ENCODE assay signal across 22 cellular contexts in the genomic region with DNA sequence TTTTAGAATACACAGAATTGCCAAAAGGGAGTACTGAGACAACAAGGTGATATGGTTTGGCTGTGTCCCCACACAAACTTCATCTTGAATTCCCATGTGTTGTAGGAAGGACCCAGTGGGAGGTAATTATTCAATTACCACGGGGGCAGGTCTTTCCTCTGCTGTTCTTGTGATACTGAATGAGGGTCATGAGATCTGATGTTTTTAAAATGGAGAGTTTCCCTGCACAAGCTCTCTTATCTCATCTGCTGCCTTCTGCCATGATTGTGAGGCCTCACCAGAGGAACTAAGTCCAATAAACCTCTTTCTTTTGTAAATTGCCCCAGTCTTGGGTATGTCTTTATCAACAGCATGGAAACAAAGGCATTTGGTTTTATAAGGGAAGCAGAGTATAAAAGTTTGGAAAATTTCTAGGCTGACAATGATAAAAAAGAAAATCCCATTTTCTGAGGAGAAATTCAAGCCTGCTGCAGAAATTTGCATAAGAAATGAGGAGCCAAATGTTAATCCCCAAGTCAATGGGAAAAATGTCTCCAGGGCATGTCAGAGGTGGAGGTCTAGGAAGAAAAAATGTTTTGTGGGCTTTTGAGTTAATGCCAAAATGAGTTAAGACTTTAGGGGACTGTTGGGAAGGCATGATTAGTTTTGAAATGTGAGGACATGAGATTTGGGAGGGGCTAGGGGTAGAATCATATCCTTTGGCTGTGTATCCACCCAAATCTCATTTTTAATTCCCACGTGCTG.
DNase-seq lines count a peak whose midpoint lies in the region; ATAC-seq, FAIRE-seq and TF ChIP-seq lines count a peak whose summit lies in the region.
"Had no signal": no experiment of that assay in that cellular context is flagged by ENCODE, and none has a peak within 500 bp of the region (broad histone marks: within the 10 kb centered on the region; RNA-seq: fewer than 3 reads in every experiment).

No MANE protein-coding gene starts in this region.

- TF ChIP-seq POLR2A in H1 (IDR thresholded peaks at IDR 0.05; ENCODE audit: control extremely low read depth in 1 of 2, low read depth in 2 of 2, low read length in 2 of 2): no peak

- H3K36me3 ChIP-seq in HUES64 (ENCODE audit: insufficient read depth, low read length) (no peaks in the 10 kb centered on the region), H1 (ENCODE audit: control insufficient read depth in 2 of 4, insufficient read depth in 4 of 4, low read length in 3 of 4) (no peaks in the 10 kb centered on the region; a peak in 1 of 8 replicates)
- H3K36me3 ChIP-seq: BE2C had no signal

- peak; percentile 66 for FAIRE-seq in H1 (lab: Jason Lieb, UNC)
- FAIRE-seq: GM12878 had no signal

- no peak overlapping the region for H3K27ac ChIP-seq in H9 (ENCODE audit: insufficient read length, low read depth, low read length)
- peak overlapping the region; percentile 77; the same call in 1 of the 2 replicates for H3K27ac ChIP-seq in HUES64 (ENCODE audit: low read depth, low read length)
- H3K27ac ChIP-seq in H1 (ENCODE audit: low read depth, low read length): no peak overlapping the region
- H3K27ac ChIP-seq: GM23248 had no signal

- no peak overlapping the region for H2AFZ ChIP-seq in H9 (ENCODE audit: low read length)
- no peak overlapping the region for H2AFZ ChIP-seq in H1 (ENCODE audit: low read length)
- H2AFZ ChIP-seq: GM23248 had no signal

- no peak overlapping the region for H3K4ac ChIP-seq in H9 (ENCODE audit: low read depth, low read length)
- H3K4ac ChIP-seq in H1 (replicated peaks; ENCODE audit: insufficient read length, low read depth, low read length): no peak overlapping the region

- H3K9me3 ChIP-seq in H9 (ENCODE audit: control insufficient read depth, low read depth, low read length) (no peaks in the 10 kb centered on the region), HUES64 (ENCODE audit: insufficient read depth, low read depth, low read length) (peaks cover 5% of the 10 kb centered on the region; the same call in 1 of the 2 replicates), H1 (ENCODE audit: insufficient read depth in 2 of 2, low read depth in 1 of 2, low read length in 1 of 2) (peaks cover 0 to 11% of the 10 kb centered on the region in 2 experiments; a peak in 2 of 4 replicates)
- H3K9me3 ChIP-seq: BE2C had no signal

- no peak for TF ChIP-seq EP300 in H1 (IDR thresholded peaks at IDR 0.05; ENCODE audit: borderline replicate concordance in 1 of 2, low read depth in 2 of 2, low read length in 2 of 2)

- ATAC-seq in GM19351 (IDR thresholded peaks at IDR 0.05; ENCODE audit: unreplicated experiment) (no peak), HG03045 (IDR thresholded peaks at IDR 0.05; ENCODE audit: unreplicated experiment) (no peak), HG02623 (IDR thresholded peaks at IDR 0.05; ENCODE audit: unreplicated experiment) (no peak)
- ATAC-seq: GM12878 had no signal

- H3K56ac ChIP-seq in H9 (ENCODE audit: insufficient read length, low read depth, low read length) (no peak overlapping the region), H1 (replicated peaks; ENCODE audit: insufficient read length, low read depth, low read length) (no peak overlapping the region)

- H4K91ac ChIP-seq in H9 (ENCODE audit: insufficient read length, low read depth, low read length): no peak overlapping the region
- no peak overlapping the region for H4K91ac ChIP-seq in H1 (replicated peaks; ENCODE audit: insufficient read length, low read length)

- H4K8ac ChIP-seq in H9 (replicated peaks; ENCODE audit: insufficient read length, low read depth, low read length): no peak overlapping the region
- no peak overlapping the region for H4K8ac ChIP-seq in H1 (ENCODE audit: extremely low read depth, insufficient read depth, low read length)

- no CpG with 5 or more reads among the region's 2 CpGs for WGBS in H9 (ENCODE audit: extremely low coverage, insufficient read length, low lambda C conversion rate)
- 82% methylated on average over 2 of the region's 2 CpGs for WGBS in HUES64
- WGBS in H1 (ENCODE audit: extremely low coverage in 1 of 2, insufficient coverage in 1 of 2, insufficient read length in 1 of 2, insufficient replicate concordance in 2 of 2, low coverage in 1 of 2, low lambda C conversion rate in 2 of 2, missing lambda C conversion rate in 1 of 2), 2 experiments: 91% methylated on average over 2 of the region's 2 CpGs; no CpG with 5 or more reads in 1 of the 2 experiments

- peaks cover 10 to 21% (median 12%) of the 10 kb centered on the region in 3 experiments for H3K36me3 Mint-ChIP-seq in H9 (ENCODE audit: insufficient read depth in 1 of 3, low read depth in 3 of 3)
- H3K36me3 Mint-ChIP-seq: CD4-positive, CD25-positive, alpha-beta regulatory T cell; CD8-positive, alpha-beta memory T cell had no signal

- H2BK5ac ChIP-seq in H9 (ENCODE audit: insufficient read length, low read length): no peak overlapping the region
- no peak overlapping the region; the same call in 1 of the 2 replicates for H2BK5ac ChIP-seq in H1 (ENCODE audit: low read depth, low read length)

- H3K79me1 ChIP-seq in H9 (ENCODE audit: insufficient read depth, low read depth, low read length, poor library complexity, severe bottlenecking) (no peaks in the 10 kb centered on the region), H1 (ENCODE audit: low read depth, low read length) (no peaks in the 10 kb centered on the region)

- TF ChIP-seq RAD21 in H1 (IDR thresholded peaks at IDR 0.05 in 1 of 2, conservative IDR thresholded peaks at IDR 0.05 in 1 of 2; ENCODE audit: low read depth in 2 of 2, low read length in 2 of 2): no peak

- TF ChIP-seq CTCF in H9 (conservative IDR thresholded peaks at IDR 0.05) (no peak), H1 (IDR thresholded peaks at IDR 0.05; ENCODE audit: control extremely low read depth in 1 of 3, insufficient read depth in 1 of 3, low read depth in 1 of 3, low read length in 3 of 3) (no peak)

- H4K20me1 ChIP-seq in H9 (ENCODE audit: control insufficient read depth, insufficient read depth, insufficient read length) (no peaks in the 10 kb centered on the region), H1 (replicated peaks in 1 of 2; ENCODE audit: control insufficient read depth in 1 of 2, insufficient read depth in 2 of 2, low read length in 2 of 2) (no peaks in the 10 kb centered on the region)

- no peak for DNase-seq in H9
- DNase-seq in H1 (ENCODE audit: low read depth in 1 of 2, low spot score in 2 of 2): no peak
- no peak for DNase-seq in Kasumi-1 (lab: John Stamatoyannopoulos, UW)
- DNase-seq: 8988T; BE2C; C1 segment of cervical spinal cord; CD4-positive, CD25-positive, alpha-beta regulatory T cell; CD8-positive, alpha-beta memory T cell; COR-L47; DMS 273 treated with DMSO at 0.1 percent for 48 hours; DMS53; DND-41; EL; GM23248; H7; IMR-90; KG1 had no signal

- H3K14ac ChIP-seq in H9 (ENCODE audit: insufficient read depth, low read length) (no peak overlapping the region), H1 (ENCODE audit: insufficient read length) (no peak overlapping the region)

- H3K27me3 ChIP-seq in H9 (ENCODE audit: insufficient read depth, low read length) (no peaks in the 10 kb centered on the region), HUES64 (ENCODE audit: insufficient read depth, low read length) (no peaks in the 10 kb centered on the region), H1 (replicated peaks in 1 of 4; ENCODE audit: control insufficient read depth in 3 of 4, extremely low read depth in 1 of 4, insufficient read depth in 3 of 4, low read length in 3 of 4) (no peaks in the 10 kb centered on the region)
- H3K27me3 ChIP-seq: BE2C had no signal

- H3K9ac ChIP-seq in H9 (ENCODE audit: extremely low read depth, insufficient read length, low read length) (no peak overlapping the region), HUES64 (ENCODE audit: low read depth, low read length) (no peak overlapping the region), H1 (replicated peaks in 1 of 4; ENCODE audit: extremely low read depth in 1 of 4, low read depth in 3 of 4, low read length in 3 of 4) (no peak overlapping the region)
- H3K9ac ChIP-seq: GM23248 had no signal

- POLR2A ChIA-PET in H1 (lab: Charles Lee; ENCODE audit: partially characterized antibody): no interaction called here

- no peaks in the 10 kb centered on the region for H3K79me2 ChIP-seq in H9 (ENCODE audit: insufficient read depth, low read length)
- H3K79me2 ChIP-seq in H1 (ENCODE audit: control insufficient read depth in 1 of 2, insufficient read depth in 2 of 2, low read length in 2 of 2): no peaks in the 10 kb centered on the region

- H3K4me1 Mint-ChIP-seq in H9: peaks cover 20 to 24% of the 10 kb centered on the region in 2 experiments
- H3K4me1 Mint-ChIP-seq: CD4-positive, CD25-positive, alpha-beta regulatory T cell; CD8-positive, alpha-beta memory T cell had no signal

- H3K18ac ChIP-seq in H9 (ENCODE audit: insufficient read length, low read depth, low read length) (no peak overlapping the region), H1 (ENCODE audit: extremely low read depth, low read length) (no peak overlapping the region)

- H3K9me3 Mint-ChIP-seq in H9: peaks cover 16% of the 10 kb centered on the region in 2 experiments

- CTCF ChIA-PET in H1 (lab: Charles Lee; ENCODE audit: partially characterized antibody): interaction anchor here (0.6 to 1.8 kb wide), 2 partner anchors 21 to 129 kb away, joined by 3 to 5 read pairs; no protein-coding TSS in a partner anchor

- H2BK15ac ChIP-seq in H9 (ENCODE audit: low read depth, low read length) (no peak overlapping the region), H1 (ENCODE audit: low read length) (no peak overlapping the region)

- H2AK5ac ChIP-seq in H9 (ENCODE audit: insufficient read length, low read length) (no peak overlapping the region), H1 (ENCODE audit: low read depth, low read length) (no peak overlapping the region)

- H3K4me1 ChIP-seq in H9 (ENCODE audit: insufficient read depth, low read length): peaks cover 2% of the 10 kb centered on the region; the same call in 1 of the 2 replicates
- peaks cover 19% of the 10 kb centered on the region; the same call in 1 of the 2 replicates for H3K4me1 ChIP-seq in HUES64 (ENCODE audit: insufficient read depth, low read length)
- no peaks in the 10 kb centered on the region for H3K4me1 ChIP-seq in H1 (replicated peaks in 1 of 4; ENCODE audit: control insufficient read depth in 3 of 4, insufficient read depth in 4 of 4, low read length in 3 of 4)
- H3K4me1 ChIP-seq: BE2C had no signal

- no peaks in the 10 kb centered on the region for H3K27me3 Mint-ChIP-seq in H9 (ENCODE audit: low read depth)
- H3K27me3 Mint-ChIP-seq: CD4-positive, CD25-positive, alpha-beta regulatory T cell; CD8-positive, alpha-beta memory T cell had no signal

- H2BK12ac ChIP-seq in H9 (ENCODE audit: insufficient read length, low read depth, low read length): no peak overlapping the region
- no peak overlapping the region for H2BK12ac ChIP-seq in H1 (ENCODE audit: low read depth, low read length)

- no peak overlapping the region for H3T11ph ChIP-seq in H9 (ENCODE audit: low read length)

- no peak overlapping the region; a peak in 1 of 5 replicates for H3K4me3 Mint-ChIP-seq in H9
- H3K4me3 Mint-ChIP-seq: CD8-positive, alpha-beta memory T cell had no signal

- H2BK20ac ChIP-seq in H9 (ENCODE audit: low read depth, low read length, poor library complexity, severe bottlenecking) (no peak overlapping the region), H1 (ENCODE audit: low read length) (no peak overlapping the region)

- H3K23ac ChIP-seq in H9 (ENCODE audit: insufficient read length, low read depth, low read length) (no peak overlapping the region), H1 (ENCODE audit: insufficient read length) (no peak overlapping the region)

- no peak overlapping the region for H4K5ac ChIP-seq in H9 (ENCODE audit: insufficient read length, low read depth, low read length)
- H4K5ac ChIP-seq in H1 (ENCODE audit: insufficient read length, low read depth, low read length): peak overlapping the region; percentile 25

- H3K23me2 ChIP-seq in H9 (ENCODE audit: insufficient read length, low read depth, low read length, poor library complexity, severe bottlenecking) (no peaks in the 10 kb centered on the region), H1 (ENCODE audit: low read depth, low read length) (no peaks in the 10 kb centered on the region; the same call in 1 of the 2 replicates)

- no peak overlapping the region for H3K4me2 ChIP-seq in H9 (ENCODE audit: insufficient read depth, insufficient read length, low read length)
- no peak overlapping the region for H3K4me2 ChIP-seq in H1 (ENCODE audit: insufficient read depth in 1 of 2, low read depth in 2 of 2, low read length in 2 of 2)

- peak overlapping the region in 2 of 3 experiments; percentile 36 to 92; a peak in 6 of 7 replicates for H3K27ac Mint-ChIP-seq in H9
- H3K27ac Mint-ChIP-seq: CD4-positive, CD25-positive, alpha-beta regulatory T cell had no signal

- no peak overlapping the region for H3K4me3 ChIP-seq in HUES64 (ENCODE audit: low read length)
- no peak overlapping the region for H3K4me3 ChIP-seq in H1 (ENCODE audit: extremely low read depth in 1 of 4, insufficient read depth in 2 of 4, low read depth in 3 of 4, low read length in 4 of 4)
- H3K4me3 ChIP-seq: GM12878, GM23248 had no signal

- H2BK120ac ChIP-seq in H9 (ENCODE audit: low read depth, low read length, poor library complexity, severe bottlenecking) (no peak overlapping the region), H1 (replicated peaks; ENCODE audit: low read depth, low read length) (no peak overlapping the region)
